ENCODE assay signal across 1 cellular context in the genomic region with DNA sequence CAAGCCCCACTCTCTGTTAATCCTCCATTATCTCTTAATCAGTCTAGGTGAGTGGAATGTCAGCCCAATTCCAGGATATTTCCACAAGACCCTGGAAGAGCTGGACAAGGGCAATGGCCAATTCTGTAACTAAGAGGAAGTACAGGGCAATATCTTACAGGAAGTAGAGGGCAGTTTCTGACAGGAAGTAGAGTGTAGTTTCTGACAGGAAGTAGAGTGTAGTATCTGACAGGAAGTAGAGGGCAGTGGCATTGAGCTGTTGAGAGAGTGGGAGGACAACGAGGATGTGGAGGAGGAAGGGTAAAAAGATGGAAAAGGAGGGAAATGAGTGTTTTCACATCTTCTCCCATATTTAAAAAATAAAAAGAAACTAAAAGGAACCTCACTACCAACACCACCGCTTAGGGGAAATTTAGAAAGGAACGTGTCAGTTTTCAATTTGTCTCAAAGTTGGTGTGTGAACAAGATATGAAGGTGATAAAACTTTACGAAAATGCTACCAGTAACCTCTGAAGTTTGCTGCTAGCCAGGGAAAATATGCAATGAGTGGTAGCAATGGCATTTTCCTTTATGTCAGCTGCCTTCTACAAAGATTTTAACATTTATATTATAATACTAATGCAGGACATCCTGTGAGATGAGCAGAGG.
A peak's percentile ranks its signal among the peaks of the same experiment; 100 is the strongest.
TF ChIP-seq lines count a peak whose summit lies in the region.

No MANE protein-coding gene starts in this region.

TF ChIP-seq in K562, 482 proteins besides CTCF, POLR2A, EP300 and RAD21 (continued from another document):
- TF ChIP-seq, protein P1, sequence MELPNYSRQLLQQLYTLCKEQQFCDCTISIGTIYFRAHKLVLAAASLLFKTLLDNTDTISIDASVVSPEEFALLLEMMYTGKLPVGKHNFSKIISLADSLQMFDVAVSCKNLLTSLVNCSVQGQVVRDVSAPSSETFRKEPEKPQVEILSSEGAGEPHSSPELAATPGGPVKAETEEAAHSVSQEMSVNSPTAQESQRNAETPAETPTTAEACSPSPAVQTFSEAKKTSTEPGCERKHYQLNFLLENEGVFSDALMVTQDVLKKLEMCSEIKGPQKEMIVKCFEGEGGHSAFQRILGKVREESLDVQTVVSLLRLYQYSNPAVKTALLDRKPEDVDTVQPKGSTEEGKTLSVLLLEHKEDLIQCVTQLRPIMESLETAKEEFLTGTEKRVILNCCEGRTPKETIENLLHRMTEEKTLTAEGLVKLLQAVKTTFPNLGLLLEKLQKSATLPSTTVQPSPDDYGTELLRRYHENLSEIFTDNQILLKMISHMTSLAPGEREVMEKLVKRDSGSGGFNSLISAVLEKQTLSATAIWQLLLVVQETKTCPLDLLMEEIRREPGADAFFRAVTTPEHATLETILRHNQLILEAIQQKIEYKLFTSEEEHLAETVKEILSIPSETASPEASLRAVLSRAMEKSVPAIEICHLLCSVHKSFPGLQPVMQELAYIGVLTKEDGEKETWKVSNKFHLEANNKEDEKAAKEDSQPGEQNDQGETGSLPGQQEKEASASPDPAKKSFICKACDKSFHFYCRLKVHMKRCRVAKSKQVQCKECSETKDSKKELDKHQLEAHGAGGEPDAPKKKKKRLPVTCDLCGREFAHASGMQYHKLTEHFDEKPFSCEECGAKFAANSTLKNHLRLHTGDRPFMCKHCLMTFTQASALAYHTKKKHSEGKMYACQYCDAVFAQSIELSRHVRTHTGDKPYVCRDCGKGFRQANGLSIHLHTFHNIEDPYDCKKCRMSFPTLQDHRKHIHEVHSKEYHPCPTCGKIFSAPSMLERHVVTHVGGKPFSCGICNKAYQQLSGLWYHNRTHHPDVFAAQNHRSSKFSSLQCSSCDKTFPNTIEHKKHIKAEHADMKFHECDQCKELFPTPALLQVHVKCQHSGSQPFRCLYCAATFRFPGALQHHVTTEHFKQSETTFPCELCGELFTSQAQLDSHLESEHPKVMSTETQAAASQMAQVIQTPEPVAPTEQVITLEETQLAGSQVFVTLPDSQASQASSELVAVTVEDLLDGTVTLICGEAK (IDR thresholded peaks at IDR 0.05), result peak; percentile 80
- TF ChIP-seq, protein P1 (CRISPR knock-in tag; IDR thresholded peaks at IDR 0.05), result no peak
- TF ChIP-seq, protein P2, sequence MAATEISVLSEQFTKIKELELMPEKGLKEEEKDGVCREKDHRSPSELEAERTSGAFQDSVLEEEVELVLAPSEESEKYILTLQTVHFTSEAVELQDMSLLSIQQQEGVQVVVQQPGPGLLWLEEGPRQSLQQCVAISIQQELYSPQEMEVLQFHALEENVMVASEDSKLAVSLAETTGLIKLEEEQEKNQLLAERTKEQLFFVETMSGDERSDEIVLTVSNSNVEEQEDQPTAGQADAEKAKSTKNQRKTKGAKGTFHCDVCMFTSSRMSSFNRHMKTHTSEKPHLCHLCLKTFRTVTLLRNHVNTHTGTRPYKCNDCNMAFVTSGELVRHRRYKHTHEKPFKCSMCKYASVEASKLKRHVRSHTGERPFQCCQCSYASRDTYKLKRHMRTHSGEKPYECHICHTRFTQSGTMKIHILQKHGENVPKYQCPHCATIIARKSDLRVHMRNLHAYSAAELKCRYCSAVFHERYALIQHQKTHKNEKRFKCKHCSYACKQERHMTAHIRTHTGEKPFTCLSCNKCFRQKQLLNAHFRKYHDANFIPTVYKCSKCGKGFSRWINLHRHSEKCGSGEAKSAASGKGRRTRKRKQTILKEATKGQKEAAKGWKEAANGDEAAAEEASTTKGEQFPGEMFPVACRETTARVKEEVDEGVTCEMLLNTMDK (IDR thresholded peaks at IDR 0.05; ENCODE audit: borderline replicate concordance, insufficient read depth, low read depth, low read length, poor library complexity, severe bottlenecking), result no peak
- peak in 1 of 2 experiments; percentile 82; a peak in 1 of 4 replicates for TF ChIP-seq ETV6 (IDR thresholded peaks at IDR 0.05; ENCODE audit: borderline replicate concordance in 1 of 2, low read depth in 2 of 2, low read length in 1 of 2)
- TF ChIP-seq ETV6 (CRISPR knock-in tag; IDR thresholded peaks at IDR 0.05; ENCODE audit: borderline replicate concordance), result no peak
- no peak for TF ChIP-seq NR2C2 (CRISPR knock-in tag; IDR thresholded peaks at IDR 0.05)
- peak; percentile 25; the same call in 1 of the 2 replicates for TF ChIP-seq NR2C2 (tag; IDR thresholded peaks at IDR 0.05)
- TF ChIP-seq ELF1 (tag; IDR thresholded peaks at IDR 0.05), result peak; percentile 59
- peak; percentile 83 for TF ChIP-seq EHMT2 (IDR thresholded peaks at IDR 0.05)
TF ChIP-seq in K562: peak in this region for 6.
